In genomic region chr5:139293199-139293503, GRCh38 we compare ENCODE assay signal across 8 cellular contexts. TPM values are rescaled to one million over a fixed set of nuclear protein-coding genes. Genes with fewer than 3 reads are reported as not detected.
A peak's percentile ranks its signal among the peaks of the same experiment; 100 is the strongest.
DNase-seq lines count a peak whose midpoint lies in the region; ATAC-seq and TF ChIP-seq lines count a peak whose summit lies in the region.

No MANE protein-coding gene starts in this region.

- H3K4me3 ChIP-seq in AG10803 (ENCODE audit: low read length) (peak overlapping the region; percentile 90), choroid plexus epithelial cell (ENCODE audit: low read depth, low read length) (peak overlapping the region; percentile 93)

- H3K4me1 Mint-ChIP-seq in IgD-negative memory B cell = peaks cover 24 to 45% (median 31%) of the 10 kb centered on the region in 3 donors
- H3K4me1 Mint-ChIP-seq in naive B cell = peaks cover 33 to 41% (median 37%) of the 10 kb centered on the region in 3 donors

- no peak for TF ChIP-seq CTCF in AG10803 (conservative IDR thresholded peaks at IDR 0.05; ENCODE audit: low read length)
- TF ChIP-seq CTCF in choroid plexus epithelial cell (conservative IDR thresholded peaks at IDR 0.05; ENCODE audit: low read depth, low read length) = no peak

- H3K9me3 Mint-ChIP-seq in IgD-negative memory B cell = no peaks in the 10 kb centered on the region
- no peaks in the 10 kb centered on the region for H3K9me3 Mint-ChIP-seq in naive B cell

- H3K27me3 Mint-ChIP-seq in IgD-negative memory B cell (no peaks in the 10 kb centered on the region), naive B cell (no peaks in the 10 kb centered on the region)

- peak overlapping the region; percentile 99 to 100 (median 100) for H3K27ac Mint-ChIP-seq in IgD-negative memory B cell
- H3K27ac Mint-ChIP-seq in naive B cell = peak overlapping the region; percentile 98 to 99 (median 99)

- peak overlapping the region; percentile 97 to 100 (median 99) for H3K4me3 Mint-ChIP-seq in IgD-negative memory B cell
- H3K4me3 Mint-ChIP-seq in naive B cell = peak overlapping the region; percentile 96 to 100 (median 98)

- peak; percentile 1 to 2 for ATAC-seq in naive B cell (ENCODE audit: low read depth in 2 of 2)

- no peak for DNase-seq in AG10803 (ENCODE audit: low read depth)
- DNase-seq in choroid plexus epithelial cell (ENCODE audit: low read depth) = no peak
- DNase-seq in naive B cell = no peak
- no peak for DNase-seq in NOMO-1 treated with DMSO at 0.1 percent for 48 hours (lab: John Stamatoyannopoulos, UW; ENCODE audit: unreplicated experiment)
- no peak for DNase-seq in NCI-H446 (lab: John Stamatoyannopoulos, UW)
- no peak for DNase-seq in SHP77 (lab: John Stamatoyannopoulos, UW)
- no peak for DNase-seq in dermis blood vessel endothelial cell

- peaks cover 6% of the 10 kb centered on the region for H3K36me3 Mint-ChIP-seq in IgD-negative memory B cell
- H3K36me3 Mint-ChIP-seq in naive B cell = no peaks in the 10 kb centered on the region

RNA-seq across cellular contexts. Expression of gene MATR3, which starts 0.4 kb away (rescaled TPM):
- polyA plus RNA-seq in IgD-negative memory B cell = 346 TPM
- polyA plus RNA-seq in naive B cell (ENCODE audit: low read depth in 6 of 6) = 100 to 1,000 TPM; 370 to 439 (median 392) TPM
- total RNA-seq in dermis blood vessel endothelial cell = 301 and 445 TPM in 2 replicates

RNA-seq across cellular contexts. Expression of gene PAIP2, which starts 48.5 kb away (rescaled TPM):
- polyA plus RNA-seq in IgD-negative memory B cell (240 TPM), naive B cell (ENCODE audit: low read depth in 6 of 6) (100 to 1,000 TPM; 348 to 544 (median 403) TPM)
- total RNA-seq in dermis blood vessel endothelial cell = 110 and 137 TPM in 2 replicates
